In genomic region chr2:85560812-85561279, GRCh38 we compare ENCODE assay signal across 8 cellular contexts. TPM values are rescaled to one million over a fixed set of nuclear protein-coding genes. Genes with fewer than 3 reads are reported as not detected.
DNase-seq lines count a peak whose midpoint lies in the region; ATAC-seq, FAIRE-seq and TF ChIP-seq lines count a peak whose summit lies in the region.

No MANE protein-coding gene starts in this region.

- TF ChIP-seq CTCF in MM.1S (IDR thresholded peaks at IDR 0.05; ENCODE audit: low read length) (no peak), neural cell (IDR thresholded peaks at IDR 0.05; ENCODE audit: poor library complexity, severe bottlenecking) (no peak)

- ATAC-seq in HG03457 (IDR thresholded peaks at IDR 0.05; ENCODE audit: unreplicated experiment), result no peak

- no peak for TF ChIP-seq EP300 in neural cell (conservative IDR thresholded peaks at IDR 0.05; ENCODE audit: poor library complexity, severe bottlenecking)

- H4K20me1 ChIP-seq in MM.1S (ENCODE audit: insufficient read depth, low read length) (no peaks in the 10 kb centered on the region), neural cell (ENCODE audit: insufficient read depth) (no peaks in the 10 kb centered on the region)

- DNase-seq in activated gamma-delta T cell treated with anti-CD3 and anti-CD28 coated beads, Interleukin-2, amount 50 U/mL, for 16 hours (ENCODE audit: low read depth), result peak; percentile 8
- DNase-seq in activated gamma-delta T cell (lab: John Stamatoyannopoulos, UW), result no peak
- no peak for DNase-seq in MM.1S
- no peak for DNase-seq in KG1 (lab: John Stamatoyannopoulos, UW)
- DNase-seq in frontal cortex (ENCODE audit: low spot score in 2 of 2), result no peak

- H2AFZ ChIP-seq in MM.1S (ENCODE audit: low read length) (peak overlapping the region; percentile 81; the same call in 1 of the 2 replicates), neural cell (ENCODE audit: low read depth, low read length) (peak overlapping the region; percentile 19)

- H3K9ac ChIP-seq in MM.1S (ENCODE audit: low read length) (peak overlapping the region; percentile 71; the same call in 1 of the 2 replicates), neural cell (ENCODE audit: low read length) (peak overlapping the region; percentile 81)

- H3K9me2 ChIP-seq in MM.1S (replicated peaks; ENCODE audit: insufficient read depth, low read length) (no peaks in the 10 kb centered on the region), neural cell (ENCODE audit: insufficient read depth, low read length) (no peaks in the 10 kb centered on the region)

- no peak for TF ChIP-seq RAD21 in neural cell (conservative IDR thresholded peaks at IDR 0.05)

- FAIRE-seq in frontal cortex (lab: Jason Lieb, UNC), result no peak

- H3K27me3 ChIP-seq in MM.1S (replicated peaks; ENCODE audit: insufficient read depth, low read length) (no peaks in the 10 kb centered on the region), ectodermal cell (ENCODE audit: control insufficient read depth, insufficient read depth, low read length, poor library complexity, severe bottlenecking) (no peaks in the 10 kb centered on the region), neural cell (ENCODE audit: insufficient read depth, low read depth, low read length) (no peaks in the 10 kb centered on the region)

- H3K27ac ChIP-seq in MM.1S (ENCODE audit: low read length) (no peak overlapping the region), ectodermal cell (ENCODE audit: insufficient read depth, low read depth, low read length, poor library complexity, severe bottlenecking) (no peak overlapping the region), neural cell (ENCODE audit: low read length) (peak overlapping the region; percentile 71)

- H3K9me3 ChIP-seq in MM.1S (replicated peaks; ENCODE audit: insufficient read depth, low read length) (no peaks in the 10 kb centered on the region), ectodermal cell (ENCODE audit: control insufficient read depth, low read length) (no peaks in the 10 kb centered on the region), neural cell (ENCODE audit: low read length) (no peaks in the 10 kb centered on the region)

- H3K36me3 ChIP-seq in MM.1S (replicated peaks; ENCODE audit: insufficient read depth, low read length) (0 out of 2 replicates have a peak, but pooled peaks cover 3% of the 10 kb centered on the region), ectodermal cell (ENCODE audit: control insufficient read depth, insufficient read depth, low read length) (peaks cover 4% of the 10 kb centered on the region), neural cell (ENCODE audit: insufficient read depth, low read length) (no peaks in the 10 kb centered on the region)

- H3K4me3 ChIP-seq in MM.1S (ENCODE audit: low read length), result peak overlapping the region; percentile 78
- peak overlapping the region; percentile 87 for H3K4me3 ChIP-seq in ectodermal cell (ENCODE audit: insufficient read depth, low read depth, low read length)
- H3K4me3 ChIP-seq in neural cell (ENCODE audit: low read length), result peak overlapping the region; percentile 91

- H3K4me1 ChIP-seq in MM.1S (ENCODE audit: low read length) (no peaks in the 10 kb centered on the region), ectodermal cell (ENCODE audit: control insufficient read depth, insufficient read depth, low read length) (peaks cover 5% of the 10 kb centered on the region)

- H3K79me2 ChIP-seq in MM.1S (ENCODE audit: low read length), result peaks cover 28% of the 10 kb centered on the region
- peaks cover 18% of the 10 kb centered on the region for H3K79me2 ChIP-seq in neural cell (replicated peaks; ENCODE audit: insufficient read depth, low read length)

- H3F3A ChIP-seq in MM.1S (ENCODE audit: insufficient read depth, low read length) (no peaks in the 10 kb centered on the region), neural cell (ENCODE audit: insufficient read depth, low read length, poor library complexity, severe bottlenecking) (no peaks in the 10 kb centered on the region)

- 13 to 14% methylated on average over 14 of the region's 14 CpGs for WGBS in ectodermal cell, 2 experiments

- H3K4me2 ChIP-seq in MM.1S (ENCODE audit: low read depth, low read length) (peak overlapping the region; percentile 89), neural cell (ENCODE audit: low read length) (peak overlapping the region; percentile 92)

TF ChIP-seq in neural cell, 6 proteins besides CTCF, POLR2A, EP300 and RAD21:
- TF ChIP-seq POLR2AphosphoS5 (IDR thresholded peaks at IDR 0.05) (no peak), REST (IDR thresholded peaks at IDR 0.05; ENCODE audit: borderline replicate concordance) (no peak), TAF1 (IDR thresholded peaks at IDR 0.05; ENCODE audit: low read depth) (no peak), MXI1 (conservative IDR thresholded peaks at IDR 0.05; ENCODE audit: poor library complexity, severe bottlenecking) (no peak), EZH2 (IDR thresholded peaks at IDR 0.05; ENCODE audit: borderline replicate concordance, insufficient read depth, low read length, poor library complexity, severe bottlenecking) (no peak), SMC3 (conservative IDR thresholded peaks at IDR 0.05; ENCODE audit: poor library complexity) (no peak)

RNA-seq across cellular contexts. Expression of gene GGCX, which starts 0.4 kb away (rescaled TPM):
- 33.7 TPM for polyA plus RNA-seq in ectodermal cell (2013, experiment 1 of 4)
- 42.5 TPM for polyA plus RNA-seq in ectodermal cell (2013, experiment 2 of 4)
- 32.9 TPM for polyA plus RNA-seq in ectodermal cell (2013, experiment 3 of 4)
- 37.2 TPM for polyA plus RNA-seq in ectodermal cell (2013, experiment 4 of 4)
- 33.9 and 41.4 TPM in 2 replicates for polyA plus RNA-seq in neural cell
- 25.1 and 25.2 TPM in 2 replicates for polyA minus RNA-seq in neural cell
- total RNA-seq in frontal cortex, result 22.4 TPM

RNA-seq across cellular contexts. Expression of gene VAMP8, which starts 16.5 kb away (rescaled TPM):
- polyA plus RNA-seq in ectodermal cell (2013, experiment 1 of 4), result 6.2 TPM
- polyA plus RNA-seq in ectodermal cell (2013, experiment 2 of 4), result 6.6 TPM
- 4.6 TPM for polyA plus RNA-seq in ectodermal cell (2013, experiment 3 of 4)
- polyA plus RNA-seq in ectodermal cell (2013, experiment 4 of 4), result 4.9 TPM
- polyA plus RNA-seq in neural cell, result not detected in 2 replicates
- polyA minus RNA-seq in neural cell, result not detected in 2 replicates
- total RNA-seq in frontal cortex, result 0.82 TPM

RNA-seq across cellular contexts. Expression of gene MAT2A, which starts 21.9 kb away (rescaled TPM):
- polyA plus RNA-seq in ectodermal cell (2013, experiment 1 of 4), result 394 TPM
- 426 TPM for polyA plus RNA-seq in ectodermal cell (2013, experiment 2 of 4)
- 276 TPM for polyA plus RNA-seq in ectodermal cell (2013, experiment 3 of 4)
- polyA plus RNA-seq in ectodermal cell (2013, experiment 4 of 4), result 307 TPM
- polyA plus RNA-seq in neural cell, result 230 and 233 TPM in 2 replicates
- polyA minus RNA-seq in neural cell, result 126 and 143 TPM in 2 replicates
- total RNA-seq in frontal cortex, result 55.4 TPM

RNA-seq across cellular contexts. Expression of gene VAMP5, which starts 23.4 kb away (rescaled TPM):
- polyA plus RNA-seq in ectodermal cell (2013, experiment 1 of 4), result 3.3 TPM
- polyA plus RNA-seq in ectodermal cell (2013, experiment 2 of 4), result 4.0 TPM
- polyA plus RNA-seq in ectodermal cell (2013, experiment 3 of 4), result 3.5 TPM
- 6.6 TPM for polyA plus RNA-seq in ectodermal cell (2013, experiment 4 of 4)
- polyA plus RNA-seq in neural cell, result not detected in 2 replicates
- not detected in 2 replicates for polyA minus RNA-seq in neural cell
- total RNA-seq in frontal cortex, result 3.3 TPM

RNA-seq across cellular contexts. Expression of gene RNF181, which starts 34.7 kb away (rescaled TPM):
- 89.3 TPM for polyA plus RNA-seq in ectodermal cell (2013, experiment 1 of 4)
- polyA plus RNA-seq in ectodermal cell (2013, experiment 2 of 4), result 95.3 TPM
- 89.7 TPM for polyA plus RNA-seq in ectodermal cell (2013, experiment 3 of 4)
- polyA plus RNA-seq in ectodermal cell (2013, experiment 4 of 4), result 108 TPM
- 296 and 330 TPM in 2 replicates for polyA plus RNA-seq in neural cell
- polyA minus RNA-seq in neural cell, result 58.9 and 65.4 TPM in 2 replicates
- total RNA-seq in frontal cortex, result 51.8 TPM
